ENCODE assay signal across 14 cellular contexts in genomic region chrX:152902502-152902820, GRCh38. TPM values are rescaled to one million over a fixed set of nuclear protein-coding genes. Genes with fewer than 3 reads are reported as not detected.
DNase-seq lines count a peak whose midpoint lies in the region; ATAC-seq and TF ChIP-seq lines count a peak whose summit lies in the region.
"Had no signal": no experiment of that assay in that cellular context is flagged by ENCODE, and none has a peak within 500 bp of the region (broad histone marks: within the 10 kb centered on the region; RNA-seq: fewer than 3 reads in every experiment).

No MANE protein-coding gene starts in this region.

- ATAC-seq in thoracic aorta (ENCODE audit: insufficient number of reproducible peaks, low FRiP score, low read depth) (peak; percentile 16), natural killer cell (no peak), HG02973 (IDR thresholded peaks at IDR 0.05; ENCODE audit: unreplicated experiment) (no peak)

- no peak overlapping the region for H2BK5ac ChIP-seq in mesendoderm (ENCODE audit: low read length)

- H3K9me3 ChIP-seq in thoracic aorta: no peaks in the 10 kb centered on the region
- H3K9me3 ChIP-seq: BLaER1 treated with 17β-estradiol and CSF1 and Interleukin-3, amounts not matched to agents 10 nM and 100 nM had no signal

- H3K79me2 ChIP-seq in mesendoderm (ENCODE audit: control insufficient read depth, insufficient read depth, low read length): no peaks in the 10 kb centered on the region

- peaks cover 14% of the 10 kb centered on the region for H3K4me1 Mint-ChIP-seq in chondrocyte (ENCODE audit: low read depth)
- H3K4me1 Mint-ChIP-seq in natural killer cell: no peaks in the 10 kb centered on the region
- H3K4me1 Mint-ChIP-seq: CD4-positive, CD25-positive, alpha-beta regulatory T cell had no signal

- no peaks in the 10 kb centered on the region for H3K36me3 Mint-ChIP-seq in chondrocyte (ENCODE audit: low read depth)
- H3K36me3 Mint-ChIP-seq in natural killer cell: no peaks in the 10 kb centered on the region
- H3K36me3 Mint-ChIP-seq: CD4-positive, CD25-positive, alpha-beta regulatory T cell had no signal

- no peak overlapping the region for H3K23ac ChIP-seq in mesendoderm (ENCODE audit: low read length)

- POLR2A ChIA-PET in RWPE1 (lab: Yijun Ruan, JAX; ENCODE audit: low non-redundant PET): no interaction called here

- TF ChIP-seq CTCF in RWPE1 (conservative IDR thresholded peaks at IDR 0.05; ENCODE audit: low read depth): no peak
- no peak for TF ChIP-seq CTCF in chondrocyte (IDR thresholded peaks at IDR 0.05)
- no peak for TF ChIP-seq CTCF in thoracic aorta (IDR thresholded peaks at IDR 0.05)
- TF ChIP-seq CTCF in natural killer cell (IDR thresholded peaks at IDR 0.05): no peak

- H3K9me3 Mint-ChIP-seq in chondrocyte (ENCODE audit: low read depth) (no peaks in the 10 kb centered on the region), natural killer cell (no peaks in the 10 kb centered on the region)
- H3K9me3 Mint-ChIP-seq: CD4-positive, CD25-positive, alpha-beta regulatory T cell had no signal

- H4K8ac ChIP-seq in mesendoderm (ENCODE audit: low read depth, low read length): no peak overlapping the region

- H2AK5ac ChIP-seq in mesendoderm (ENCODE audit: low read length): no peak overlapping the region

- no CpG with 5 or more reads among the region's 4 CpGs for WGBS in mesendoderm (ENCODE audit: extremely low coverage, insufficient coverage, low lambda C conversion rate)

- no peak overlapping the region for H3K18ac ChIP-seq in mesendoderm (ENCODE audit: low read length)

- H3K79me1 ChIP-seq in mesendoderm (ENCODE audit: low read length): no peaks in the 10 kb centered on the region

- H3K36me3 ChIP-seq in mesendoderm (ENCODE audit: control insufficient read depth, insufficient read depth, low read length) (no peaks in the 10 kb centered on the region), thoracic aorta (no peaks in the 10 kb centered on the region)
- H3K36me3 ChIP-seq: BLaER1 treated with 17β-estradiol and CSF1 and Interleukin-3, amounts not matched to agents 10 nM and 100 nM had no signal

- intact Hi-C loops in natural killer cell (cut with micrococcal nuclease): no loop called here

- no peak overlapping the region for H3K4me2 ChIP-seq in mesendoderm (ENCODE audit: low read length)
- H3K4me2 ChIP-seq: BLaER1 treated with 17β-estradiol and CSF1 and Interleukin-3, amounts not matched to agents 10 nM and 100 nM had no signal

- H3K27me3 Mint-ChIP-seq in chondrocyte (ENCODE audit: low read depth) (no peaks in the 10 kb centered on the region), natural killer cell (ENCODE audit: low read depth in 2 of 2) (peaks cover 4 to 6% of the 10 kb centered on the region in 2 donors)
- H3K27me3 Mint-ChIP-seq: CD4-positive, CD25-positive, alpha-beta regulatory T cell had no signal

- no peak overlapping the region for H3K9ac ChIP-seq in mesendoderm (ENCODE audit: low read length)
- H3K9ac ChIP-seq: BLaER1 treated with 17β-estradiol and CSF1 and Interleukin-3, amounts not matched to agents 10 nM and 100 nM had no signal

- no peak overlapping the region for H3K4ac ChIP-seq in mesendoderm (ENCODE audit: low read depth, low read length)

- no peak overlapping the region for H2BK15ac ChIP-seq in mesendoderm (replicated peaks; ENCODE audit: low read depth)

- no peaks in the 10 kb centered on the region for H3K27me3 ChIP-seq in mesendoderm (ENCODE audit: insufficient read depth, low read length, poor library complexity)
- no peaks in the 10 kb centered on the region for H3K27me3 ChIP-seq in thoracic aorta (replicated peaks; ENCODE audit: insufficient read depth)

- DNase-seq in RWPE1 (ENCODE audit: low spot score): no peak
- DNase-seq in chondrocyte (ENCODE audit: low spot score): peak; percentile 44
- DNase-seq in mesendoderm: no peak
- no peak for DNase-seq in thoracic aorta (ENCODE audit: low spot score)
- DNase-seq in natural killer cell: no peak
- no peak for DNase-seq in HUDEP-2 (lab: John Stamatoyannopoulos, UW; ENCODE audit: unreplicated experiment in 76 of 76)
- DNase-seq in HPDE6-E6E7 (ENCODE audit: extremely low spot score): no peak
- DNase-seq: ACHN; CD4-positive, CD25-positive, alpha-beta regulatory T cell; DMS53; GOT3; H9 had no signal

- peak overlapping the region; percentile 42 for H3K56ac ChIP-seq in mesendoderm (ENCODE audit: low read length)

- no peak overlapping the region for H4K5ac ChIP-seq in mesendoderm (ENCODE audit: low read length)

- CTCF ChIA-PET in RWPE1 (lab: Yijun Ruan, JAX): no interaction called here

- peak overlapping the region; percentile 16; the same call in 1 of the 2 replicates for H3K27ac ChIP-seq in RWPE1
- H3K27ac ChIP-seq in mesendoderm (ENCODE audit: low read depth, low read length): no peak overlapping the region
- H3K27ac ChIP-seq in thoracic aorta: peak overlapping the region; percentile 61 to 76
- H3K27ac ChIP-seq: BLaER1 treated with 17β-estradiol and CSF1 and Interleukin-3, amounts not matched to agents 10 nM and 100 nM had no signal

- H3K4me3 Mint-ChIP-seq in chondrocyte (ENCODE audit: unreplicated experiment): no peak overlapping the region
- no peak overlapping the region for H3K4me3 Mint-ChIP-seq in natural killer cell
- H3K4me3 Mint-ChIP-seq: CD4-positive, CD25-positive, alpha-beta regulatory T cell; H9 had no signal

- no peak overlapping the region for H2BK120ac ChIP-seq in mesendoderm (ENCODE audit: low read depth, low read length)

- H3K27ac Mint-ChIP-seq in chondrocyte (ENCODE audit: unreplicated experiment) (no peak overlapping the region), natural killer cell (no peak overlapping the region)
- H3K27ac Mint-ChIP-seq: CD4-positive, CD25-positive, alpha-beta regulatory T cell; H9 had no signal

- no peaks in the 10 kb centered on the region for H3K4me1 ChIP-seq in mesendoderm (ENCODE audit: control insufficient read depth, low read depth, low read length)
- peaks cover 0 to 32% of the 10 kb centered on the region in 2 donors for H3K4me1 ChIP-seq in thoracic aorta (ENCODE audit: control insufficient read depth in 1 of 2, low read depth in 2 of 2)

- no peak overlapping the region for H3K4me3 ChIP-seq in mesendoderm (ENCODE audit: low read length)
- H3K4me3 ChIP-seq in thoracic aorta: no peak overlapping the region
- H3K4me3 ChIP-seq: BLaER1 treated with 17β-estradiol and CSF1 and Interleukin-3, amounts not matched to agents 10 nM and 100 nM had no signal

RNA-seq across cellular contexts. Expression of gene ZNF185, which starts 4.6 kb away (rescaled TPM):
- 6.0 to 14.0 TPM (median 13.7 TPM) in 3 replicates for total RNA-seq in chondrocyte
- polyA plus RNA-seq in mesendoderm (2013, experiment 1 of 2): 4.5 TPM
- polyA plus RNA-seq in mesendoderm (2013, experiment 2 of 2): 4.4 TPM
- 1 to 10 TPM; 8.1 to 8.5 TPM for total RNA-seq in thoracic aorta
- total RNA-seq in natural killer cell: 10 to 100 TPM in 1 of 3 donors, 1 to 10 TPM in 2; 1.9 to 12.4 (median 6.5) TPM
